11 cellular contexts compared by ENCODE assay signal in genomic region chr18:74995404-74995737, GRCh38.
DNase-seq lines count a peak whose midpoint lies in the region; ATAC-seq and TF ChIP-seq lines count a peak whose summit lies in the region.
"Had no signal": no experiment of that assay in that cellular context is flagged by ENCODE, and none has a peak within 500 bp of the region (broad histone marks: within the 10 kb centered on the region; RNA-seq: fewer than 3 reads in every experiment).

No MANE protein-coding gene starts in this region.

- H3K4me3 ChIP-seq in Caco-2 (ENCODE audit: low read depth, low read length): no peak overlapping the region

- POLR2A ChIA-PET in Caco-2 (lab: Charles Lee): no interaction called here

- peak overlapping the region; percentile 64 for H3K27ac Mint-ChIP-seq in activated T-cell treated with anti-CD3 and anti-CD28 coated beads, Interleukin-2, amount 50 U/mL, for 72 hours
- peak overlapping the region; percentile 77 for H3K27ac Mint-ChIP-seq in T-helper 2 cell treated with Interferon-gamma antibody and Interleukin-4, amounts not matched to agents 5 μg/mL and 100 μg/mL, for 36 hours
- peak overlapping the region; percentile 80 to 94 for H3K27ac Mint-ChIP-seq in stimulated activated naive CD8-positive, alpha-beta T cell treated with anti-CD3 and anti-CD28 coated beads, Interleukin-15, amount 100 ng/mL, for 72 hours
- H3K27ac Mint-ChIP-seq in Caco-2 (ENCODE audit: unreplicated experiment): no peak overlapping the region

- H3K27me3 Mint-ChIP-seq in activated T-cell treated with anti-CD3 and anti-CD28 coated beads, Interleukin-2, amount 50 U/mL, for 72 hours (ENCODE audit: low read depth): no peaks in the 10 kb centered on the region
- H3K27me3 Mint-ChIP-seq in T-helper 2 cell treated with Interferon-gamma antibody and Interleukin-4, amounts not matched to agents 5 μg/mL and 100 μg/mL, for 36 hours (ENCODE audit: low read depth): no peaks in the 10 kb centered on the region
- H3K27me3 Mint-ChIP-seq in stimulated activated naive CD8-positive, alpha-beta T cell treated with anti-CD3 and anti-CD28 coated beads, Interleukin-15, amount 100 ng/mL, for 72 hours: no peaks in the 10 kb centered on the region
- H3K27me3 Mint-ChIP-seq in Caco-2 (ENCODE audit: insufficient read depth, unreplicated experiment): no peaks in the 10 kb centered on the region

- no TSS peak for BruUV-seq in Caco-2 (replicated peaks; lab: Mats Ljungman, UMichigan)

- peak overlapping the region; percentile 55 to 85 for H3K4me3 Mint-ChIP-seq in activated T-cell treated with anti-CD3 and anti-CD28 coated beads, Interleukin-2, amount 50 U/mL, for 72 hours
- peak overlapping the region; percentile 67 for H3K4me3 Mint-ChIP-seq in T-helper 2 cell treated with Interferon-gamma antibody and Interleukin-4, amounts not matched to agents 5 μg/mL and 100 μg/mL, for 36 hours
- peak overlapping the region in 1 of 2 donors; percentile 58 for H3K4me3 Mint-ChIP-seq in stimulated activated naive CD8-positive, alpha-beta T cell treated with anti-CD3 and anti-CD28 coated beads, Interleukin-15, amount 100 ng/mL, for 72 hours
- no peak overlapping the region for H3K4me3 Mint-ChIP-seq in Caco-2 (ENCODE audit: unreplicated experiment)

- H3K9me3 Mint-ChIP-seq in activated T-cell treated with anti-CD3 and anti-CD28 coated beads, Interleukin-2, amount 50 U/mL, for 72 hours: no peaks in the 10 kb centered on the region
- no peaks in the 10 kb centered on the region for H3K9me3 Mint-ChIP-seq in T-helper 2 cell treated with Interferon-gamma antibody and Interleukin-4, amounts not matched to agents 5 μg/mL and 100 μg/mL, for 36 hours
- H3K9me3 Mint-ChIP-seq in stimulated activated naive CD8-positive, alpha-beta T cell treated with anti-CD3 and anti-CD28 coated beads, Interleukin-15, amount 100 ng/mL, for 72 hours: no peaks in the 10 kb centered on the region
- no peaks in the 10 kb centered on the region for H3K9me3 Mint-ChIP-seq in Caco-2 (ENCODE audit: unreplicated experiment)

- no peaks in the 10 kb centered on the region for H3K4me1 ChIP-seq in Caco-2

- no peaks in the 10 kb centered on the region for H3K36me3 ChIP-seq in Caco-2 (ENCODE audit: control insufficient read depth, insufficient read depth, low read length)
- H3K36me3 ChIP-seq: heart left ventricle had no signal

- no peaks in the 10 kb centered on the region for H3K9me3 ChIP-seq in Caco-2
- H3K9me3 ChIP-seq: heart left ventricle had no signal

- DNase-seq in activated T-cell treated with anti-CD3 and anti-CD28 coated beads, Interleukin-2, amount 50 U/mL, for 72 hours: no peak
- no peak for DNase-seq in activated T-cell treated with anti-CD3 and anti-CD28 coated beads, Interleukin-2, amount 50 U/mL, for 1 hour
- no peak for DNase-seq in T-helper 2 cell treated with Interferon-gamma antibody and Interleukin-4, amounts not matched to agents 5 μg/mL and 100 μg/mL, for 36 hours (ENCODE audit: low spot score)
- DNase-seq in epithelial cell of prostate (ENCODE audit: low read depth, low spot score) (no peak), mucosa of gallbladder (ENCODE audit: low spot score) (no peak), Caco-2 (no peak)
- DNase-seq in stimulated activated naive CD8-positive, alpha-beta T cell treated with anti-CD3 and anti-CD28 coated beads, Interleukin-15, amount 100 ng/mL, for 72 hours: no peak
- DNase-seq in activated effector memory CD4-positive, alpha-beta T cell treated with Interleukin-2 at 50 U/mL for 16 hours: no peak
- DNase-seq: heart left ventricle, NCI-H187 treated with DMSO at 0.1 percent for 48 hours had no signal

- CTCF ChIA-PET in Caco-2 (lab: Charles Lee): no interaction called here

- no peaks in the 10 kb centered on the region for H3K27me3 ChIP-seq in Caco-2 (replicated peaks; ENCODE audit: control insufficient read depth, insufficient read depth, low read length)
- H3K27me3 ChIP-seq: heart left ventricle had no signal

- H3K27ac ChIP-seq in epithelial cell of prostate: peak overlapping the region; percentile 22

- TF ChIP-seq CTCF in Caco-2 (IDR thresholded peaks at IDR 0.05; ENCODE audit: insufficient read depth in 1 of 2, low read depth in 1 of 2, low read length in 1 of 2, severe bottlenecking in 1 of 2, unreplicated experiment in 1 of 2): no peak

- intact Hi-C loops in Caco-2 (cut with micrococcal nuclease; ENCODE audit: unreplicated experiment): no loop called here

- no peak for ATAC-seq in activated T-cell treated with anti-CD3 and anti-CD28 coated beads, Interleukin-2, amount 50 U/mL, for 72 hours (replicated peaks in 1 of 2)
- ATAC-seq in stimulated activated naive CD8-positive, alpha-beta T cell treated with anti-CD3 and anti-CD28 coated beads, Interleukin-15, amount 100 ng/mL, for 72 hours: no peak
- ATAC-seq: left lobe of liver had no signal

- peaks cover 44% of the 10 kb centered on the region for H3K4me1 Mint-ChIP-seq in activated T-cell treated with anti-CD3 and anti-CD28 coated beads, Interleukin-2, amount 50 U/mL, for 72 hours (ENCODE audit: low read depth)
- H3K4me1 Mint-ChIP-seq in T-helper 2 cell treated with Interferon-gamma antibody and Interleukin-4, amounts not matched to agents 5 μg/mL and 100 μg/mL, for 36 hours (ENCODE audit: low read depth): peaks cover 48% of the 10 kb centered on the region
- peaks cover 40% of the 10 kb centered on the region for H3K4me1 Mint-ChIP-seq in stimulated activated naive CD8-positive, alpha-beta T cell treated with anti-CD3 and anti-CD28 coated beads, Interleukin-15, amount 100 ng/mL, for 72 hours
- peaks cover 6% of the 10 kb centered on the region for H3K4me1 Mint-ChIP-seq in Caco-2 (ENCODE audit: low read depth, unreplicated experiment)

- H3K36me3 Mint-ChIP-seq in activated T-cell treated with anti-CD3 and anti-CD28 coated beads, Interleukin-2, amount 50 U/mL, for 72 hours (ENCODE audit: insufficient read depth in 2 of 2): peaks cover 0 to 2% of the 10 kb centered on the region in 2 donors
- peaks cover 8% of the 10 kb centered on the region for H3K36me3 Mint-ChIP-seq in T-helper 2 cell treated with Interferon-gamma antibody and Interleukin-4, amounts not matched to agents 5 μg/mL and 100 μg/mL, for 36 hours (ENCODE audit: low read depth)
- H3K36me3 Mint-ChIP-seq in Caco-2 (ENCODE audit: insufficient read depth, unreplicated experiment): no peaks in the 10 kb centered on the region
